ENCODE assay signal across 31 cellular contexts in the genomic region with DNA sequence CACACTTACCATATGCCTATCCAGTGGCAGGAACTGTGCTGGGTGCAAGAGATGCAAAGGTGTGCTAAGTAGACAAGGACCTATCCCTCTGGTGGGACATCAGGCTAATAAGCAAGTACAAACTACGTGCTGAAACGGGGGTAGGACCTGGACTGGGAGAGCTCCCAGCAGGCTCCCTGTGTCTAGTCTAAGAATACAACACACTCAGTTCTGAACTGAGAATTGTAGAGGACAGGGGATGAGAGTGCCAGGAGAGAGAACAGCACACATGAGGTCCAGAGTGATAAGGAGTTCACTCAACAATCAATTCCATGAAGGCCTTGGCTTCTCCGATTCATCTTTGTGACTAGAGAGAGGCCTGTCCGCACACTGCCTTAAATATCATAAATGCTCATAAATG.
"Had no signal": no experiment of that assay in that cellular context is flagged by ENCODE, and none has a peak within 500 bp of the region (broad histone marks: within the 10 kb centered on the region; RNA-seq: fewer than 3 reads in every experiment).

No MANE protein-coding gene starts in this region.

- H3K27ac ChIP-seq: adrenal gland, body of pancreas, colonic mucosa, esophagus muscularis mucosa, foreskin keratinocyte, gastrocnemius medialis, hepatocyte, WERI-Rb-1 had no signal

- H3K4me1 Mint-ChIP-seq: activated naive CD8-positive, alpha-beta T cell treated with anti-CD3 and anti-CD28 coated beads, Interleukin-2, amount 50 U/mL, for 24 hours; endodermal cell had no signal

- ATAC-seq: activated CD4-positive, CD25-positive, alpha-beta regulatory T cell treated with anti-CD3 and anti-CD28 coated beads, Interleukin-2, amount 50 U/mL, for 24 hours; activated naive CD8-positive, alpha-beta T cell treated with anti-CD3 and anti-CD28 coated beads, Interleukin-2, amount 50 U/mL, for 24 hours; activated T-cell treated with anti-CD3 and anti-CD28 coated beads, Interleukin-2, amount 50 U/mL, for 72 hours; activated T-helper 17 cell treated with anti-CD3 and anti-CD28 coated beads, Interleukin-2, amount 50 U/mL, for 72 hours; body of pancreas; foreskin keratinocyte; gastrocnemius medialis had no signal

- H3K4me3 ChIP-seq: adrenal gland, body of pancreas, colonic mucosa, esophagus muscularis mucosa, gastrocnemius medialis, heart right ventricle, hepatocyte had no signal

- H3K27me3 Mint-ChIP-seq: activated B cell treated with CpG ODN at 0.5 μM for 24 hours; activated CD4-positive, alpha-beta memory T cell treated with anti-CD3 and anti-CD28 coated beads, Interleukin-2, amount 10 ng/mL, durations not matched to agents 7 days and 5 days; activated naive CD4-positive, alpha-beta T cell treated with anti-CD3 and anti-CD28 coated beads, Interleukin-2, amount 50 U/mL, for 24 hours; activated naive CD8-positive, alpha-beta T cell treated with anti-CD3 and anti-CD28 coated beads, Interleukin-2, amount 50 U/mL, for 24 hours; activated T-cell treated with anti-CD3 and anti-CD28 coated beads, Interleukin-2, amount 50 U/mL, for 24 hours; activated T-helper 17 cell treated with anti-CD3 and anti-CD28 coated beads, Interleukin-2, amount 50 U/mL, for 72 hours had no signal

- H3K9me3 ChIP-seq: adrenal gland, body of pancreas, colonic mucosa, esophagus muscularis mucosa, gastrocnemius medialis, heart right ventricle had no signal

- H3K27me3 ChIP-seq: adrenal gland, body of pancreas, colonic mucosa, esophagus muscularis mucosa, gastrocnemius medialis, heart right ventricle, hepatocyte had no signal

- H3K4me3 Mint-ChIP-seq: activated B cell treated with CpG ODN at 0.5 μM for 24 hours; activated CD4-positive, alpha-beta memory T cell treated with anti-CD3 and anti-CD28 coated beads, Interleukin-2, amount 10 ng/mL, durations not matched to agents 7 days and 5 days; activated naive CD4-positive, alpha-beta T cell treated with anti-CD3 and anti-CD28 coated beads, Interleukin-2, amount 50 U/mL, for 24 hours; activated naive CD8-positive, alpha-beta T cell treated with anti-CD3 and anti-CD28 coated beads, Interleukin-2, amount 50 U/mL, for 24 hours; activated T-cell treated with anti-CD3 and anti-CD28 coated beads, Interleukin-2, amount 50 U/mL, for 24 hours; activated T-cell treated with anti-CD3 and anti-CD28 coated beads, Interleukin-2, amount 50 U/mL, for 72 hours; activated T-helper 17 cell treated with anti-CD3 and anti-CD28 coated beads, Interleukin-2, amount 50 U/mL, for 72 hours; endodermal cell had no signal

- H3K27ac Mint-ChIP-seq: activated B cell treated with CpG ODN at 0.5 μM for 24 hours; activated CD4-positive, alpha-beta memory T cell treated with anti-CD3 and anti-CD28 coated beads, Interleukin-2, amount 10 ng/mL, durations not matched to agents 7 days and 5 days; activated T-cell treated with anti-CD3 and anti-CD28 coated beads, Interleukin-2, amount 50 U/mL, for 72 hours; endodermal cell had no signal

- DNase-seq: activated B cell treated with CpG ODN at 0.5 μM for 24 hours; activated CD4-positive, alpha-beta memory T cell treated with anti-CD3 and anti-CD28 coated beads, Interleukin-2, amount 10 ng/mL, durations not matched to agents 7 days and 5 days; activated CD4-positive, alpha-beta T cell treated with anti-CD3 and anti-CD28 coated beads for 48 hours; activated CD8-positive, alpha-beta memory T cell treated with anti-CD3 and anti-CD28 coated beads, Interleukin-2, amount 50 U/mL, for 48 hours; activated effector memory CD4-positive, alpha-beta T cell treated with Interleukin-2 at 50 U/mL for 16 hours; activated gamma-delta T cell treated with Interleukin-2 at 50 U/mL for 16 hours; activated naive CD4-positive, alpha-beta T cell treated with Interleukin-2 at 50 U/mL for 16 hours; activated naive CD8-positive, alpha-beta T cell treated with anti-CD3 and anti-CD28 coated beads, Interleukin-2, amount 50 U/mL, for 24 hours; activated T-cell treated with anti-CD3 and anti-CD28 coated beads for 4 hours; activated T-cell treated with anti-CD3 and anti-CD28 coated beads, Interleukin-2, amount 50 U/mL, for 24 hours; activated T-cell treated with anti-CD3 and anti-CD28 coated beads, Interleukin-2, amount 50 U/mL, for 72 hours; adrenal gland; amygdala; aorta; body of pancreas; central memory CD4-positive, alpha-beta T cell; cerebellar nuclear complex; colonic mucosa; effector memory CD4-positive, alpha-beta T cell; endodermal cell; foreskin keratinocyte; gastrocnemius medialis; glutamatergic neuron; heart right ventricle; T-helper 9 cell; WERI-Rb-1 had no signal

- H3K36me3 ChIP-seq: adrenal gland, colonic mucosa, gastrocnemius medialis, WERI-Rb-1 had no signal

- H3K4me1 ChIP-seq: colonic mucosa, foreskin keratinocyte had no signal

- H3K9me3 Mint-ChIP-seq: activated B cell treated with CpG ODN at 0.5 μM for 24 hours; activated CD4-positive, alpha-beta memory T cell treated with anti-CD3 and anti-CD28 coated beads, Interleukin-2, amount 10 ng/mL, durations not matched to agents 7 days and 5 days; activated naive CD4-positive, alpha-beta T cell treated with anti-CD3 and anti-CD28 coated beads, Interleukin-2, amount 50 U/mL, for 24 hours; activated naive CD8-positive, alpha-beta T cell treated with anti-CD3 and anti-CD28 coated beads, Interleukin-2, amount 50 U/mL, for 24 hours; activated T-cell treated with anti-CD3 and anti-CD28 coated beads, Interleukin-2, amount 50 U/mL, for 24 hours; activated T-cell treated with anti-CD3 and anti-CD28 coated beads, Interleukin-2, amount 50 U/mL, for 72 hours; activated T-helper 17 cell treated with anti-CD3 and anti-CD28 coated beads, Interleukin-2, amount 50 U/mL, for 72 hours; endodermal cell had no signal
